ENCODE assay signal across 13 cellular contexts in the genomic region with DNA sequence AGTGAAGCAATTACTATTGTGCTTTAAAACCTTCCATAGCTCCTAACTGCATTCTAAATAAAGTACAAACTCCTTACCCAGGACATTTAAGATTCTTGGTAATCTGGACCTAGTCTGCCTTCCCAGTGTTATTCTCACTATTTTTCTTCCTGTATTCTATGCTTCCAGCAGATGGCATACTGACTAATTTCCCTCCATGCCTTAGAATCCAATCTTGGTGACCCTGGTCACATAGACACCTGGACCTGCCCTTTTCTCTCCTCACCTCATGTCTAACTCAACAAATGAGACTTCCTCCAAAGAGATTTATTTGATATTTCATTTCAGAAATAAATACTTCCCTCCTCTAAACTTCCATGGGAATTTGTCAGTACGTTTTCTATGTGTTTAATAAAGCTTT. TPM values are rescaled to one million over a fixed set of nuclear protein-coding genes. Genes with fewer than 3 reads are reported as not detected.
DNase-seq lines count a peak whose midpoint lies in the region; ATAC-seq, FAIRE-seq and TF ChIP-seq lines count a peak whose summit lies in the region.
"Had no signal": no experiment of that assay in that cellular context is flagged by ENCODE, and none has a peak within 500 bp of the region (broad histone marks: within the 10 kb centered on the region; RNA-seq: fewer than 3 reads in every experiment).

No MANE protein-coding gene starts in this region.

- H3K9me3 ChIP-seq in mesenchymal stem cell (ENCODE audit: control insufficient read depth, low read length), result no peaks in the 10 kb centered on the region
- no peaks in the 10 kb centered on the region for H3K9me3 ChIP-seq in CD8-positive, alpha-beta memory T cell (ENCODE audit: low read length)
- H3K9me3 ChIP-seq: ascending aorta, neutrophil had no signal

- H3K27me3 Mint-ChIP-seq in CD8-positive, alpha-beta memory T cell, result peaks cover under 1 to 6% of the 10 kb centered on the region in 2 donors

- H3K4ac ChIP-seq in mesenchymal stem cell (ENCODE audit: low read depth in 1 of 2, low read length in 2 of 2), result no peak overlapping the region

- no peak overlapping the region for H2AK5ac ChIP-seq in mesenchymal stem cell (ENCODE audit: low read length, severe bottlenecking)

- no peak overlapping the region for H3K4me3 Mint-ChIP-seq in CD8-positive, alpha-beta memory T cell

- H4K8ac ChIP-seq in mesenchymal stem cell (ENCODE audit: low read length), result no peak overlapping the region

- CTCF ChIA-PET in CD8-positive, alpha-beta memory T cell (lab: Charles Lee), result no interaction called here

- no peaks in the 10 kb centered on the region for H3K9me3 Mint-ChIP-seq in CD8-positive, alpha-beta memory T cell

- no peak overlapping the region for H3K4me2 ChIP-seq in mesenchymal stem cell (ENCODE audit: low read length, poor library complexity, severe bottlenecking)

- no peak overlapping the region for H2BK5ac ChIP-seq in mesenchymal stem cell (ENCODE audit: low read depth, low read length, poor library complexity, severe bottlenecking)

- no peak overlapping the region for H3K27ac ChIP-seq in mesenchymal stem cell (ENCODE audit: low read length, poor library complexity, severe bottlenecking)
- H3K27ac ChIP-seq in CD8-positive, alpha-beta memory T cell (ENCODE audit: low read depth, low read length), result no peak overlapping the region
- H3K27ac ChIP-seq: neutrophil had no signal

- no peaks in the 10 kb centered on the region for H3K79me1 ChIP-seq in mesenchymal stem cell (replicated peaks; ENCODE audit: low read length, poor library complexity, severe bottlenecking)

- no CpG with 5 or more reads among the region's 1 CpG for WGBS in mesenchymal stem cell

- no peaks in the 10 kb centered on the region for H3K4me1 ChIP-seq in mesenchymal stem cell (ENCODE audit: control insufficient read depth, insufficient read depth, low read depth, low read length)
- H3K4me1 ChIP-seq in CD8-positive, alpha-beta memory T cell (ENCODE audit: insufficient read depth, low read length), result no peaks in the 10 kb centered on the region
- H3K4me1 ChIP-seq: ascending aorta had no signal

- no peak overlapping the region for H3K27ac Mint-ChIP-seq in CD8-positive, alpha-beta memory T cell

- H2BK15ac ChIP-seq in mesenchymal stem cell (ENCODE audit: low read depth, poor library complexity, severe bottlenecking), result no peak overlapping the region

- no peak overlapping the region for H3K4me3 ChIP-seq in bronchial epithelial cell (ENCODE audit: low read depth, low read length)
- no peak overlapping the region for H3K4me3 ChIP-seq in mesenchymal stem cell (ENCODE audit: insufficient read depth in 1 of 2, low read depth in 1 of 2, low read length in 2 of 2)
- H3K4me3 ChIP-seq in CD8-positive, alpha-beta memory T cell (ENCODE audit: low read length), result no peak overlapping the region
- H3K4me3 ChIP-seq: ascending aorta had no signal

- H3K36me3 ChIP-seq in bronchial epithelial cell (ENCODE audit: control insufficient read depth, insufficient read depth, low read length) (no peaks in the 10 kb centered on the region), mesenchymal stem cell (ENCODE audit: control insufficient read depth in 1 of 2, insufficient read depth in 2 of 2, low read depth in 1 of 2, low read length in 2 of 2) (no peaks in the 10 kb centered on the region)
- H3K36me3 ChIP-seq in CD8-positive, alpha-beta memory T cell (ENCODE audit: insufficient read depth, low read length), result no peaks in the 10 kb centered on the region
- H3K36me3 ChIP-seq: ascending aorta, neutrophil had no signal

- no peak overlapping the region for H2AFZ ChIP-seq in mesenchymal stem cell (ENCODE audit: low read depth, low read length)

- no peak overlapping the region for H4K91ac ChIP-seq in mesenchymal stem cell (ENCODE audit: low read length)

- FAIRE-seq in bronchial epithelial cell (lab: Jason Lieb, UNC), result no peak

- TF ChIP-seq CTCF in bronchial epithelial cell (IDR thresholded peaks at IDR 0.05; ENCODE audit: insufficient read depth, low read length, severe bottlenecking), result peak; percentile 26

- H3K18ac ChIP-seq in mesenchymal stem cell (ENCODE audit: low read depth in 1 of 2, low read length in 2 of 2), result no peak overlapping the region

- no peaks in the 10 kb centered on the region for H3K4me1 Mint-ChIP-seq in CD8-positive, alpha-beta memory T cell

- H3K27me3 ChIP-seq in bronchial epithelial cell (ENCODE audit: control insufficient read depth, insufficient read depth, low read length) (no peaks in the 10 kb centered on the region), mesenchymal stem cell (ENCODE audit: control insufficient read depth in 1 of 2, insufficient read depth in 1 of 2, low read length in 2 of 2) (no peaks in the 10 kb centered on the region)
- H3K27me3 ChIP-seq in CD8-positive, alpha-beta memory T cell (ENCODE audit: insufficient read depth, low read length, poor library complexity, severe bottlenecking), result no peaks in the 10 kb centered on the region
- H3K27me3 ChIP-seq: ascending aorta, neutrophil had no signal

- H3K9ac ChIP-seq in mesenchymal stem cell (ENCODE audit: low read length), result no peak overlapping the region

- no peak for TF ChIP-seq EP300 in Ishikawa (IDR thresholded peaks at IDR 0.05; ENCODE audit: borderline replicate concordance)

- ATAC-seq in GM21825 (IDR thresholded peaks at IDR 0.05; ENCODE audit: unreplicated experiment), result no peak

- no peak overlapping the region for H2BK120ac ChIP-seq in mesenchymal stem cell (ENCODE audit: low read depth, low read length)

- no peaks in the 10 kb centered on the region for H3K36me3 Mint-ChIP-seq in CD8-positive, alpha-beta memory T cell

- H3K23ac ChIP-seq in mesenchymal stem cell (ENCODE audit: low read length in 2 of 2), result no peak overlapping the region

- no peak overlapping the region for H2BK12ac ChIP-seq in mesenchymal stem cell (ENCODE audit: low read length in 2 of 2)

- POLR2A ChIA-PET in CD8-positive, alpha-beta memory T cell (lab: Charles Lee), result no interaction called here

- TF ChIP-seq RAD21 in Ishikawa (IDR thresholded peaks at IDR 0.05; ENCODE audit: low read depth), result peak; percentile 32

- H3K14ac ChIP-seq in mesenchymal stem cell (ENCODE audit: low read length in 2 of 2), result no peak overlapping the region

- DNase-seq in COLO829 (ENCODE audit: low spot score), result peak; percentile 16
- DNase-seq in bronchial epithelial cell (ENCODE audit: low read depth), result peak; percentile 32
- DNase-seq in mesenchymal stem cell, result peak; percentile 13
- DNase-seq in CD8-positive, alpha-beta memory T cell, result no peak
- DNase-seq in NCI-H345 treated with DMSO at 0.1 percent for 48 hours (lab: John Stamatoyannopoulos, UW; ENCODE audit: unreplicated experiment), result no peak
- DNase-seq in cortex of kidney (lab: John Stamatoyannopoulos, UW), result no peak
- DNase-seq: activated CD8-positive, alpha-beta memory T cell treated with anti-CD3 and anti-CD28 coated beads for 24 hours; hippocampal formation; SHP77 had no signal

TF ChIP-seq in Ishikawa, 13 proteins besides CTCF, POLR2A, EP300 and RAD21:
- no peak for TF ChIP-seq YY1 (IDR thresholded peaks at IDR 0.05; ENCODE audit: low read depth)

RNA-seq across cellular contexts. Expression of gene ROS1, which starts 25.8 kb away (rescaled TPM):
- total RNA-seq in bronchial epithelial cell, result 0.26 and 0.38 TPM in 2 replicates
- polyA plus RNA-seq in mesenchymal stem cell (2013, experiment 1 of 2), result 0.12 TPM
- 0.04 TPM for polyA plus RNA-seq in mesenchymal stem cell (2013, experiment 2 of 2)
- not detected for total RNA-seq in CD8-positive, alpha-beta memory T cell
- not detected for polyA plus RNA-seq in CD8-positive, alpha-beta memory T cell
- total RNA-seq: ascending aorta had no signal

Comparison
In these comparisons a context has a peak if more than half of its experiments do, and no peak if none do; other contexts are left out.
1. DNase-seq: peak in COLO829 (single experiment), bronchial epithelial cell (single experiment) and mesenchymal stem cell (single experiment); none in CD8-positive, alpha-beta memory T cell (0 of 5), NCI-H345 treated with DMSO at 0.1 percent for 48 hours (single experiment) and cortex of kidney (single experiment).